22 cellular contexts compared by ENCODE assay signal in the genomic region with DNA sequence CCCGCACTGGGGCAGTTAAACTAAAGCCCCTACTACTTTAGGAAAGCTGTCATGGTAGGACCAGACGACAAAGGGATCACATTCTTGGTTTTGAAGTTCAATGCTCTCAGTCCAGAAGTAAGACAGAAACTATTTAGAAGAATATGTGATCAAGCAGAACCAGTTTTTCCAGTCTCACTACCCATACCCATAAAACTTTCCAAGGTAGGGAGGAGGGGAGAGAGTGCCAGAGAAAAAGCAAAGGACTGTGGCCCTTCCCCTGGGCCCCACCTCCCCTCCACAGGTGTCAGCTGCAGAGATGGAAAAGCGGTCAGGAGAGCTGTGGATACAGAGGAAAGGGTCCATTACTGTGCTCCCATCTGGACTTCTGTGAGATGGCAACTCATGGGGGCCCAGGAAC.
DNase-seq lines count a peak whose midpoint lies in the region; ATAC-seq, FAIRE-seq and TF ChIP-seq lines count a peak whose summit lies in the region.
"Had no signal": no experiment of that assay in that cellular context is flagged by ENCODE, and none has a peak within 500 bp of the region (broad histone marks: within the 10 kb centered on the region; RNA-seq: fewer than 3 reads in every experiment).

No MANE protein-coding gene starts in this region.

- H3K9me3 ChIP-seq in HCT116 (ENCODE audit: control insufficient read depth in 1 of 2, insufficient read depth in 1 of 2, low read depth in 1 of 2, low read length in 2 of 2) = no peaks in the 10 kb centered on the region
- no peaks in the 10 kb centered on the region for H3K9me3 ChIP-seq in RWPE2 (ENCODE audit: severe bottlenecking)
- H3K9me3 ChIP-seq in kidney (ENCODE audit: control insufficient read depth in 1 of 2, low read length in 2 of 2) = no peaks in the 10 kb centered on the region
- H3K9me3 ChIP-seq: Peyer's patch, right lobe of liver had no signal

- H3K27ac ChIP-seq in HCT116 (ENCODE audit: low read depth, low read length) = no peak overlapping the region
- H3K27ac ChIP-seq in RWPE2 (ENCODE audit: poor library complexity, severe bottlenecking) = no peak overlapping the region
- peak overlapping the region; percentile 17 to 57 for H3K27ac ChIP-seq in kidney (ENCODE audit: low read depth in 2 of 2, low read length in 2 of 2)
- no peak overlapping the region for H3K27ac ChIP-seq in rectal smooth muscle tissue (ENCODE audit: low read depth, low read length)
- H3K27ac ChIP-seq: heart left ventricle, neural progenitor cell, right lobe of liver had no signal

- H2AFZ ChIP-seq in HCT116 (ENCODE audit: low read depth, low read length, poor library complexity, severe bottlenecking) = no peak overlapping the region
- H2AFZ ChIP-seq: neural progenitor cell had no signal

- H3K9me2 ChIP-seq in HCT116 (ENCODE audit: insufficient read depth) = no peaks in the 10 kb centered on the region

- no peaks in the 10 kb centered on the region for H4K20me1 ChIP-seq in HCT116 (ENCODE audit: insufficient read depth)

- TF ChIP-seq CTCF in HCT116 (IDR thresholded peaks at IDR 0.05 in 2 of 3, conservative IDR thresholded peaks at IDR 0.05 in 1 of 3; ENCODE audit: borderline replicate concordance in 1 of 3, insufficient read depth in 1 of 3, low read depth in 2 of 3, low read length in 2 of 3) (no peak), RWPE2 (IDR thresholded peaks at IDR 0.05; ENCODE audit: poor library complexity, severe bottlenecking) (no peak), kidney (IDR thresholded peaks at IDR 0.05; ENCODE audit: borderline replicate concordance, extremely low read depth, insufficient read depth) (no peak)

- RAD21 ChIA-PET in HCT116 (lab: Charles Lee; ENCODE audit: low non-redundant PET in 1 of 2, low total read pairs in 2 of 2, uncharacterized antibody in 2 of 2, unreplicated experiment in 2 of 2) = no interaction called here

- POLR2A ChIA-PET in HCT116 (lab: Charles Lee) = no interaction called here

- FAIRE-seq in kidney (lab: Jason Lieb, UNC) = no peak

- no peak for ATAC-seq in HCT116
- peak; percentile 27; the same call in 1 of the 3 replicates for ATAC-seq in RWPE2 (ENCODE audit: low read depth)
- no peak for ATAC-seq in GM21717 (IDR thresholded peaks at IDR 0.05; ENCODE audit: unreplicated experiment)
- ATAC-seq in HG02840 (IDR thresholded peaks at IDR 0.05; ENCODE audit: low FRiP score, unreplicated experiment) = no peak
- ATAC-seq: CD8-positive, alpha-beta T cell; effector memory CD8-positive, alpha-beta T cell; heart left ventricle; right lobe of liver had no signal

- no peak for TF ChIP-seq POLR2A in HCT116 (IDR thresholded peaks at IDR 0.05; ENCODE audit: borderline replicate concordance, extremely low read depth, insufficient read depth, insufficient read length)

- TF ChIP-seq RAD21 in HCT116 (IDR thresholded peaks at IDR 0.05; ENCODE audit: low read depth) = no peak

- H3K9ac ChIP-seq in HCT116 (ENCODE audit: low read length) (no peak overlapping the region), kidney (ENCODE audit: low read length in 2 of 2) (no peak overlapping the region), rectal smooth muscle tissue (ENCODE audit: low read length) (no peak overlapping the region)
- H3K9ac ChIP-seq: neural progenitor cell had no signal

- no peaks in the 10 kb centered on the region for H3K79me2 ChIP-seq in HCT116 (ENCODE audit: insufficient read depth, low read length)

- H3K4me1 ChIP-seq in HCT116 (ENCODE audit: control insufficient read depth in 1 of 2, insufficient read depth in 2 of 2, low read length in 2 of 2) = peaks cover 9 to 10% of the 10 kb centered on the region in 2 experiments
- H3K4me1 ChIP-seq in RWPE2 (ENCODE audit: insufficient read depth, poor library complexity, severe bottlenecking) = no peaks in the 10 kb centered on the region
- peaks cover 4 to 8% of the 10 kb centered on the region in 2 donors for H3K4me1 ChIP-seq in kidney (ENCODE audit: control insufficient read depth in 1 of 2, insufficient read depth in 1 of 2, low read depth in 1 of 2, low read length in 2 of 2)
- H3K4me1 ChIP-seq in rectal smooth muscle tissue (ENCODE audit: control insufficient read depth, insufficient read depth, low read length) = no peaks in the 10 kb centered on the region
- H3K4me1 ChIP-seq: Peyer's patch, right lobe of liver had no signal

- H3K27me3 ChIP-seq in HCT116 (ENCODE audit: insufficient read depth, low read length) (peaks cover 20% of the 10 kb centered on the region), RWPE2 (ENCODE audit: insufficient read depth, poor library complexity, severe bottlenecking) (no peaks in the 10 kb centered on the region), rectal smooth muscle tissue (ENCODE audit: control insufficient read depth, insufficient read depth, low read length) (no peaks in the 10 kb centered on the region)
- H3K27me3 ChIP-seq: heart left ventricle, neural progenitor cell, Peyer's patch, right lobe of liver had no signal

- H3K36me3 ChIP-seq in HCT116 (ENCODE audit: control insufficient read depth in 1 of 2, insufficient read depth in 2 of 2, low read length in 2 of 2) (no peaks in the 10 kb centered on the region), RWPE2 (ENCODE audit: low read depth) (no peaks in the 10 kb centered on the region), kidney (ENCODE audit: control insufficient read depth in 1 of 2, insufficient read depth in 2 of 2, low read length in 2 of 2) (no peaks in the 10 kb centered on the region), rectal smooth muscle tissue (ENCODE audit: control insufficient read depth, insufficient read depth, low read length) (no peaks in the 10 kb centered on the region)
- H3K36me3 ChIP-seq: heart left ventricle, neural progenitor cell, Peyer's patch, right lobe of liver had no signal

- no peak for DNase-seq in HCT116 (ENCODE audit: low read depth, low spot score)
- no peak for DNase-seq in RWPE2 (ENCODE audit: low spot score)
- DNase-seq in kidney = no peak
- DNase-seq in NCI-H524 (lab: John Stamatoyannopoulos, UW) = no peak
- DNase-seq in NCI-H524 treated with DMSO at 0.1 percent for 48 hours (lab: John Stamatoyannopoulos, UW) = no peak
- DNase-seq: activated CD4-positive, alpha-beta T cell treated with anti-CD3 and anti-CD28 coated beads, Interleukin-2, amount 10 ng/mL, durations not matched to agents 24 days and 14 days; activated effector memory CD4-positive, alpha-beta T cell treated with anti-CD3 and anti-CD28 coated beads, Interleukin-2, amount 50 U/mL, for 16 hours; amniotic stem cell; CD8-positive, alpha-beta T cell; effector memory CD8-positive, alpha-beta T cell; H9; heart left ventricle; KBM-7; mesenchymal stem cell; NCI-H1048; Peyer's patch; right lobe of liver; stimulated activated naive CD4-positive, alpha-beta T cell had no signal

- H3K4me3 ChIP-seq in HCT116 (replicated peaks in 1 of 2; ENCODE audit: low read depth in 1 of 2, low read length in 2 of 2) = no peak overlapping the region
- H3K4me3 ChIP-seq in RWPE2 (ENCODE audit: severe bottlenecking) = no peak overlapping the region
- H3K4me3 ChIP-seq in kidney (ENCODE audit: low read length in 2 of 2) = no peak overlapping the region
- H3K4me3 ChIP-seq in rectal smooth muscle tissue (ENCODE audit: low read length) = peak overlapping the region; percentile 11
- H3K4me3 ChIP-seq: heart left ventricle, neural progenitor cell, Peyer's patch, right lobe of liver had no signal

- BruUV-seq in HCT116 (replicated peaks; lab: Mats Ljungman, UMichigan) = no TSS peak

- peak overlapping the region; percentile 28; the same call in 1 of the 2 replicates for H3K4me2 ChIP-seq in HCT116 (ENCODE audit: low read length)
- H3K4me2 ChIP-seq: neural progenitor cell had no signal

- CTCF ChIA-PET in HCT116 (lab: Charles Lee) = no interaction called here

- intact Hi-C loops in HCT116 (cut with micrococcal nuclease) (no loop called here), kidney (cut with DNase I) (no loop called here)

TF ChIP-seq in HCT116, 20 proteins besides CTCF, POLR2A, EP300 and RAD21:
- TF ChIP-seq ZFX (IDR thresholded peaks at IDR 0.05) (no peak), FOSL1 (IDR thresholded peaks at IDR 0.05; ENCODE audit: low read depth) (no peak), CEBPB (IDR thresholded peaks at IDR 0.05; ENCODE audit: low read depth) (no peak), EGR1 (IDR thresholded peaks at IDR 0.05; ENCODE audit: low read depth) (no peak), SP1 (IDR thresholded peaks at IDR 0.05; ENCODE audit: low read depth) (peak; percentile 50), CBX3 (IDR thresholded peaks at IDR 0.05; ENCODE audit: low read depth) (0 out of 2 replicates have a peak, but pooled peaks have one; percentile 15), POLR2AphosphoS5 (IDR thresholded peaks at IDR 0.05; ENCODE audit: low read depth, low read length) (no peak)
- TF ChIP-seq, protein P1, sequence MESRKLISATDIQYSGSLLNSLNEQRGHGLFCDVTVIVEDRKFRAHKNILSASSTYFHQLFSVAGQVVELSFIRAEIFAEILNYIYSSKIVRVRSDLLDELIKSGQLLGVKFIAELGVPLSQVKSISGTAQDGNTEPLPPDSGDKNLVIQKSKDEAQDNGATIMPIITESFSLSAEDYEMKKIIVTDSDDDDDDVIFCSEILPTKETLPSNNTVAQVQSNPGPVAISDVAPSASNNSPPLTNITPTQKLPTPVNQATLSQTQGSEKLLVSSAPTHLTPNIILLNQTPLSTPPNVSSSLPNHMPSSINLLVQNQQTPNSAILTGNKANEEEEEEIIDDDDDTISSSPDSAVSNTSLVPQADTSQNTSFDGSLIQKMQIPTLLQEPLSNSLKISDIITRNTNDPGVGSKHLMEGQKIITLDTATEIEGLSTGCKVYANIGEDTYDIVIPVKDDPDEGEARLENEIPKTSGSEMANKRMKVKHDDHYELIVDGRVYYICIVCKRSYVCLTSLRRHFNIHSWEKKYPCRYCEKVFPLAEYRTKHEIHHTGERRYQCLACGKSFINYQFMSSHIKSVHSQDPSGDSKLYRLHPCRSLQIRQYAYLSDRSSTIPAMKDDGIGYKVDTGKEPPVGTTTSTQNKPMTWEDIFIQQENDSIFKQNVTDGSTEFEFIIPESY (IDR thresholded peaks at IDR 0.05; ENCODE audit: extremely low read depth, insufficient replicate concordance, low read length) = no peak

Comparison
In these comparisons a context has a peak if more than half of its experiments do, and no peak if none do; other contexts are left out.
1. H3K27ac ChIP-seq: peak in kidney (2 of 2); none in HCT116 (single experiment), RWPE2 (single experiment) and rectal smooth muscle tissue (single experiment).